2 cellular contexts compared by ENCODE assay signal in the genomic region with DNA sequence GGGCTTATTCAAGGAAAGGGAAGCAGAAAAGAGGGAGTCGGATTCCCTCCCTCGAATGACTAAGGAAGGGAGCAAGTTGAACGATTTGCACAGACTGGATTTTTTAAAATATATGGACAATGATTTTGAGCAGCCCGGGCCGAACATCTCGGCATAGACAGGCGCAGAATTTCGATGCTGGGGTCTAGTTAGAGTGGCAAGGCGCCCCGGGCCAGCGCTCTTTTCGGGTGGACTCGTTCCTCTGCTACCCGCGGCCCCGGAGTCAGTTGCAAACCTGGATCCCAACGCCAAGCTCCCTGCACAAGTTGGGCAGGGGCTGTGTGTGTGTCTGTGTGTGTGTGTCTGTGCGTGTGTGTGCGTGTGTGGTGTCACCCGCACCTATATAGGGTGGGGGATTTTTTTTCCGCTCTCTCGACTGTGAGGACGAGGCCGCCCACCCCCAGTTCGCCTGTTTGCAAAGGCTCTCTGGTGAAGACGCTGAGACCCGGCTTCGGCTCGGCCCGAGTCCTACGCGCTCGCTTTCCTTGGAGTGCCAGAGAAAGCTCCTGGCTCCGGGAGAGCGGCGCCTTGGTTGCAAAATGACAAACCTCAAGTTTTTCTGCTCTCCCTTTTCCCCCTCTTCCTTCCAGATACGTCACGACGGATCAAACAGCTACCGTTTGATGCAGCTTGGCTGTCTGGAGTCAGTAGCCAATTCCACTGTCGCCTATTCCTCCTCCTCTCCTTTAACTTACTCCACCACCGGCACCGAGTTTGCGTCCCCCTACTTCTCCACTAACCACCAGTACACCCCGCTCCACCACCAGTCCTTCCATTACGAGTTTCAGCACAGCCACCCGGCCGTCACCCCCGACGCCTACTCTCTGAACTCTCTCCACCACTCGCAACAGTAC.
TF ChIP-seq lines count a peak whose summit lies in the region.

No MANE protein-coding gene starts in this region.

TF ChIP-seq in endothelial cell of umbilical vein, 7 proteins besides CTCF, POLR2A, EP300 and RAD21:
- TF ChIP-seq MYC (IDR thresholded peaks at IDR 0.05; ENCODE audit: low read depth, low read length) (no peak), GATA2 (IDR thresholded peaks at IDR 0.05; ENCODE audit: insufficient read depth, insufficient read length, low read depth, low read length) (no peak), EZH2 (IDR thresholded peaks at IDR 0.05; ENCODE audit: borderline replicate concordance, low read depth, low read length, severe bottlenecking) (peak; percentile 91), POLR2AphosphoS5 (IDR thresholded peaks at IDR 0.05; ENCODE audit: insufficient read depth, low read depth, low read length) (no peak)
- TF ChIP-seq, protein P1, sequence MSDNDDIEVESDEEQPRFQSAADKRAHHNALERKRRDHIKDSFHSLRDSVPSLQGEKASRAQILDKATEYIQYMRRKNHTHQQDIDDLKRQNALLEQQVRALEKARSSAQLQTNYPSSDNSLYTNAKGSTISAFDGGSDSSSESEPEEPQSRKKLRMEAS (IDR thresholded peaks at IDR 0.05; ENCODE audit: insufficient read depth, insufficient read length) = no peak

TF ChIP-seq in neural cell, 6 proteins besides CTCF, POLR2A, EP300 and RAD21:
- no peak for TF ChIP-seq SMC3 (conservative IDR thresholded peaks at IDR 0.05; ENCODE audit: poor library complexity)
- TF ChIP-seq EZH2 (IDR thresholded peaks at IDR 0.05; ENCODE audit: borderline replicate concordance, insufficient read depth, low read length, poor library complexity, severe bottlenecking) = peak; percentile 70
